10 cellular contexts compared by ENCODE assay signal in the genomic region with DNA sequence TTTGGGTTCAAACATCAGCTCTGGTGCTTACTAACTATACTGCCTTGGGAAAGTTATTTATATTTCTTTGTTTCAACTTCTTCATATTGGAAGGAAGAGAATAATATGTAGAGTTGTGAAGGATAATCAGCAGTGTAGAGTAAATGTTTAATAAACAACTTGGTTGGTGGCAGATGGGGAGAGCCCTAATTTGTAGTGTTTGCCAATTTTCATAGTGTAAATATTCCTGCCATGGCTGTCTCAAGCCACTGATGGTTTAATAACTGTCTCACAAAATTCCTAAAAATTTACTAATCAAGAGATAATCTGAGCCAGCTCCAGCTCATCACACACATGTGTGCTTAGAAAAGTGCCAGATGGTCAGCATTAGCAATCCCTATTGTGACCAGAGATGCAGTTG. TPM values are rescaled to one million over a fixed set of nuclear protein-coding genes. Genes with fewer than 3 reads are reported as not detected.
"Had no signal": no experiment of that assay in that cellular context is flagged by ENCODE, and none has a peak within 500 bp of the region (broad histone marks: within the 10 kb centered on the region; RNA-seq: fewer than 3 reads in every experiment).

A gene (plus strand): TSS at position 301 of the 400 bp plus-strand sequence. CDS start 2,824 bp downstream, outside the sequence.

- H3K9me3 Mint-ChIP-seq: GM23338, H9, HFFc6 had no signal

- H3K4me3 ChIP-seq: GM23248, GM23338, HAP-1 had no signal

- H3K27ac ChIP-seq: GM23248 had no signal

- H3K9ac ChIP-seq: GM23248 had no signal

- H3K4me3 Mint-ChIP-seq: GM23338, H9, HFFc6 had no signal

- H2AFZ ChIP-seq: GM23248, GM23338 had no signal

- H3K4me2 ChIP-seq: GM23338 had no signal

- DNase-seq: GM23248, GOT3, H7, H9, HCEC 1CT, HFFc6 had no signal

- H3K9me3 ChIP-seq: HAP-1 had no signal

- H3K27ac Mint-ChIP-seq: GM23338, H9, HFFc6 had no signal

- H3K36me3 ChIP-seq: HAP-1 had no signal

RNA-seq across cellular contexts. Expression of the gene that starts here (rescaled TPM):
- total RNA-seq: GM23248, GM23338, H1, H4, H7, H9, HFFc6 had no signal
- polyA plus RNA-seq: GM23248, H1 had no signal
